Comparison of ENCODE assay signal across 8 cellular contexts in genomic region chr13:43874512-43875092, GRCh38. TPM values are rescaled to one million over a fixed set of nuclear protein-coding genes. Genes with fewer than 3 reads are reported as not detected.
DNase-seq lines count a peak whose midpoint lies in the region; ATAC-seq and TF ChIP-seq lines count a peak whose summit lies in the region.

No MANE protein-coding gene starts in this region.

- no peak overlapping the region for H3K27ac ChIP-seq in CD4-positive, alpha-beta memory T cell (ENCODE audit: low read depth, low read length)
- H3K27ac ChIP-seq in angular gyrus (ENCODE audit: low read depth, low read length): peak overlapping the region; percentile 67
- no peak overlapping the region for H3K27ac ChIP-seq in liver (ENCODE audit: low read depth in 1 of 2, low read length in 2 of 2)

- POLR2A ChIA-PET in CD4-positive, alpha-beta memory T cell (lab: Charles Lee; ENCODE audit: partially characterized antibody): no interaction called here

- no peaks in the 10 kb centered on the region for H3K27me3 ChIP-seq in CD4-positive, alpha-beta memory T cell (ENCODE audit: insufficient read depth, low read length)
- no peaks in the 10 kb centered on the region for H3K27me3 ChIP-seq in liver (ENCODE audit: control insufficient read depth in 4 of 4, insufficient read depth in 4 of 4, low read length in 3 of 4)

- no peak for TF ChIP-seq POLR2A in lower leg skin (IDR thresholded peaks at IDR 0.05)

- H3K27me3 Mint-ChIP-seq in CD4-positive, alpha-beta memory T cell: no peaks in the 10 kb centered on the region

- H3K27ac Mint-ChIP-seq in CD4-positive, alpha-beta memory T cell: no peak overlapping the region

- DNase-seq in CD4-positive, alpha-beta memory T cell: peak in 4 of 5 donors; percentile 26 to 38 (median 32)
- DNase-seq in KG1 (lab: John Stamatoyannopoulos, UW) (peak; percentile 4), lower leg skin (ENCODE audit: low spot score in 2 of 2) (no peak), mesenteric fat pad (ENCODE audit: low spot score) (no peak), hepatic stellate cell (ENCODE audit: low spot score) (no peak)

- TF ChIP-seq CTCF in liver (IDR thresholded peaks at IDR 0.05; ENCODE audit: low read depth, low read length, missing input control): peak; percentile 52
- no peak for TF ChIP-seq CTCF in lower leg skin (IDR thresholded peaks at IDR 0.05)

- CTCF ChIA-PET in CD4-positive, alpha-beta memory T cell (lab: Charles Lee; ENCODE audit: partially characterized antibody): interaction anchor here (1.7 kb wide), 1 partner anchor 28 kb away, joined by 4 read pairs; no protein-coding TSS in a partner anchor

- intact Hi-C loops in CD4-positive, alpha-beta memory T cell (cut with micrococcal nuclease): loop anchor here (1.0 to 5.0 kb wide), 6 partner anchors 87 to 1279 kb away; partner anchors contain the start of gene ENOX1
- intact Hi-C loops in lower leg skin (cut with DNase I; ENCODE audit: low total_unique reads): no loop called here

- H3K4me3 Mint-ChIP-seq in CD4-positive, alpha-beta memory T cell: no peak overlapping the region

- H3K9ac ChIP-seq in liver (ENCODE audit: low read depth in 1 of 2, low read length in 2 of 2): no peak overlapping the region

- TF ChIP-seq RAD21 in liver (IDR thresholded peaks at IDR 0.05): peak; percentile 74

- H3K4me1 ChIP-seq in CD4-positive, alpha-beta memory T cell (ENCODE audit: insufficient read depth, low read length): peaks cover 8% of the 10 kb centered on the region
- peaks cover 2 to 13% (median 6%) of the 10 kb centered on the region in 4 donors for H3K4me1 ChIP-seq in liver (ENCODE audit: control insufficient read depth in 4 of 4, insufficient read depth in 4 of 4, low read length in 3 of 4)

- 9% methylated on average over 2 of the region's 2 CpGs for WGBS in liver
- WGBS in lower leg skin, 2 donors: 8 to 13% methylated on average over 2 of the region's 2 CpGs

- peaks cover 12 to 23% (median 15%) of the 10 kb centered on the region in 4 donors for H3K4me1 Mint-ChIP-seq in CD4-positive, alpha-beta memory T cell

- H3K36me3 ChIP-seq in CD4-positive, alpha-beta memory T cell (ENCODE audit: insufficient read depth, low read length): no peaks in the 10 kb centered on the region
- peaks cover 3 to 11% (median 3%) of the 10 kb centered on the region in 4 donors for H3K36me3 ChIP-seq in liver (ENCODE audit: control insufficient read depth in 4 of 4, insufficient read depth in 3 of 4, low read depth in 1 of 4, low read length in 3 of 4)

- no peak overlapping the region for H3K4me3 ChIP-seq in CD4-positive, alpha-beta memory T cell (ENCODE audit: low read length in 2 of 2)
- H3K4me3 ChIP-seq in liver (ENCODE audit: low read depth in 1 of 3, low read length in 3 of 3) (no peak overlapping the region), lower leg skin (ENCODE audit: low read depth, poor library complexity, severe bottlenecking) (no peak overlapping the region)

- H3K36me3 Mint-ChIP-seq in CD4-positive, alpha-beta memory T cell: peaks cover 0 to 1% of the 10 kb centered on the region in 2 donors

- no peaks in the 10 kb centered on the region for H3K9me3 ChIP-seq in CD4-positive, alpha-beta memory T cell (ENCODE audit: control insufficient read depth in 1 of 2, low read length in 2 of 2)
- H3K9me3 ChIP-seq in liver (ENCODE audit: control insufficient read depth in 4 of 4, low read length in 3 of 4): no peaks in the 10 kb centered on the region

- H3K9me3 Mint-ChIP-seq in CD4-positive, alpha-beta memory T cell: no peaks in the 10 kb centered on the region

- no peak for ATAC-seq in GM18867 (IDR thresholded peaks at IDR 0.05; ENCODE audit: unreplicated experiment)

TF ChIP-seq in liver, 16 proteins besides CTCF, POLR2A, EP300 and RAD21:
- TF ChIP-seq TAF1 (conservative IDR thresholded peaks at IDR 0.05) (no peak), EGR1 (IDR thresholded peaks at IDR 0.05; ENCODE audit: low read depth in 2 of 2) (no peak)

RNA-seq across cellular contexts. Expression of gene CCDC122, which starts 4.9 kb away (rescaled TPM):
- total RNA-seq in CD4-positive, alpha-beta memory T cell: 1 to 10 TPM; 4.0 to 4.7 TPM
- 1 to 10 TPM; 1.7 to 3.4 TPM for polyA plus RNA-seq in CD4-positive, alpha-beta memory T cell
- 1 to 10 TPM; 1.3 to 2.3 TPM for total RNA-seq in liver
- polyA plus RNA-seq in liver: 1 to 10 TPM; 1.2 to 2.2 TPM
- 1 to 10 TPM; 1.3 to 5.1 (median 2.1) TPM for total RNA-seq in lower leg skin
- 2.4 TPM for total RNA-seq in mesenteric fat pad

RNA-seq across cellular contexts. Expression of gene LACC1, which starts 5.1 kb away (rescaled TPM):
- 1 to 10 TPM; 4.6 to 5.0 TPM for total RNA-seq in CD4-positive, alpha-beta memory T cell
- polyA plus RNA-seq in CD4-positive, alpha-beta memory T cell: under 1 TPM; 0.21 to 0.55 TPM
- 1 to 10 TPM; 2.6 to 4.4 TPM for total RNA-seq in liver
- 1 to 10 TPM; 2.2 to 2.5 TPM for polyA plus RNA-seq in liver
- 1 to 10 TPM; 2.7 to 6.8 (median 4.3) TPM for total RNA-seq in lower leg skin
- total RNA-seq in mesenteric fat pad: 13.6 TPM

Comparison
In these comparisons a context has a peak if more than half of its experiments do, and no peak if none do; other contexts are left out.
1. DNase-seq: peak in CD4-positive, alpha-beta memory T cell (4 of 5) and KG1 (single experiment); none in lower leg skin (0 of 2), mesenteric fat pad (single experiment) and hepatic stellate cell (single experiment).